In the genomic region with DNA sequence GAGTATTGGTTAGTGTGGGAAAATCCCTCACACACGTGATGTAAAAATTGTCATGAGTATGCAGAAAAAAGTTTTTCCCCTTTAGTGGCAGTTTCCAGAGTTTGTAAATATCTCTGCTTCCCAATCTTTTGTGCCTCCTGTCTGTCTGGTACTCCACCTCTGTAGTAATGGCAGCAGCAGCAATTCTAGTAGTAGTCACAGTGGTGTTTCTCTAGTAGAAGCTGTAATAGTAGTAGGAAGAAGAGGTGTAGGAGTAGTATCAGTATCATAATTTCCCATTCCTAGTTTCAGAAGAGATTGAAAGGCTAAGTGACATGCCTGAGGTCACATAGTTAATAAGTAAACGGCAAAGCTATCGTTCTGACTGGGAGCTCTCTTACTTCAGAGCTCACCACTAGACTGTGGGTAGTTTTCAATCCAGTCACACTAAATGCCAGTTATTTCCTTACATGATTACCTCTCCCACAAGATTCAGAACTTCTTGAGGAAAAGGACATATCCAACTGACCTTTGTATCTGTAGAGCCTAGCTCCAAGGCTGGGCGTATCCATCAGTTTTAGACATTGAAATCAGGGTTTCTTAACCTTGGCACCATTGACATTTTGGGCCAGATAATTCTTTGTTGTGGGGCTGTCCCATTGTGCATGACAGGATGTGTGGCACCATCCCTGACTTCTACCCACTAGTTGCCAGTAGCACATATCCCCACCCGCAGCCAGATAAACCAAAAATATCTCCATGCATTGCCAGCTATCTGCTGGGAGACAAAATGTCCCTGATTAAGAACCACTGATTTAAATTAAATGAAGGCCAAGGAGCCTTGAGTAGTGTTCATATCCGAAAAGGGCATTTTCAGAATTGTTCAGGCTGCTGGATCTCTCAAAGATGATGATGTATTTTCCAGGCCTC, we compare ENCODE assay signal across 9 cellular contexts.
DNase-seq lines count a peak whose midpoint lies in the region; ATAC-seq and TF ChIP-seq lines count a peak whose summit lies in the region.
"Had no signal": no experiment of that assay in that cellular context is flagged by ENCODE, and none has a peak within 500 bp of the region (broad histone marks: within the 10 kb centered on the region; RNA-seq: fewer than 3 reads in every experiment).

No MANE protein-coding gene starts in this region.

- ATAC-seq in HG02981 (IDR thresholded peaks at IDR 0.05; ENCODE audit: unreplicated experiment) = peak; percentile 96
- ATAC-seq in T-helper 17 cell = no peak

- H3K27ac Mint-ChIP-seq in activated naive CD8-positive, alpha-beta T cell treated with anti-CD3 and anti-CD28 coated beads for 36 hours = peak overlapping the region; percentile 88
- H3K27ac Mint-ChIP-seq in T-helper 17 cell = no peak overlapping the region

- H3K4me1 Mint-ChIP-seq in activated naive CD8-positive, alpha-beta T cell treated with anti-CD3 and anti-CD28 coated beads for 36 hours = peaks cover 16% of the 10 kb centered on the region
- H3K4me1 Mint-ChIP-seq in T-helper 17 cell = no peaks in the 10 kb centered on the region

- peak; percentile 6 for DNase-seq in activated T-cell treated with anti-CD3 and anti-CD28 coated beads for 48 hours (ENCODE audit: low read depth)
- no peak for DNase-seq in activated T-cell treated with anti-CD3 and anti-CD28 coated beads for 4 hours
- no peak for DNase-seq in activated naive CD8-positive, alpha-beta T cell treated with anti-CD3 and anti-CD28 coated beads for 36 hours
- no peak for DNase-seq in tibial artery
- no peak for DNase-seq in activated gamma-delta T cell (lab: John Stamatoyannopoulos, UW)
- DNase-seq in T-helper 17 cell = no peak
- DNase-seq in MG63 = no peak
- DNase-seq: AML-193 had no signal

- H3K27me3 Mint-ChIP-seq in activated naive CD8-positive, alpha-beta T cell treated with anti-CD3 and anti-CD28 coated beads for 36 hours = no peaks in the 10 kb centered on the region
- no peaks in the 10 kb centered on the region for H3K27me3 Mint-ChIP-seq in T-helper 17 cell

- intact Hi-C loops in tibial artery (cut with DNase I; ENCODE audit: low total_unique reads) = no loop called here

- H3K36me3 ChIP-seq in tibial artery = no peaks in the 10 kb centered on the region
- H3K36me3 ChIP-seq in MG63 = no peaks in the 10 kb centered on the region

- H3K9me3 Mint-ChIP-seq in activated naive CD8-positive, alpha-beta T cell treated with anti-CD3 and anti-CD28 coated beads for 36 hours = no peaks in the 10 kb centered on the region

- H3K9me3 ChIP-seq in tibial artery (no peaks in the 10 kb centered on the region), T-helper 17 cell (ENCODE audit: control insufficient read depth, low read length, poor library complexity, severe bottlenecking) (no peaks in the 10 kb centered on the region), MG63 (no peaks in the 10 kb centered on the region)

- H3K4me3 ChIP-seq in tibial artery (no peak overlapping the region), MG63 (no peak overlapping the region)

- peaks cover 0 to 32% (median 21%) of the 10 kb centered on the region in 4 donors for H3K4me1 ChIP-seq in tibial artery

- H3K27me3 ChIP-seq in tibial artery = no peaks in the 10 kb centered on the region
- H3K27me3 ChIP-seq in MG63 = no peaks in the 10 kb centered on the region

- TF ChIP-seq CTCF in tibial artery (IDR thresholded peaks at IDR 0.05) = no peak

- H3K27ac ChIP-seq in tibial artery = peak overlapping the region; percentile 56 to 62

- no peak overlapping the region for H3K4me3 Mint-ChIP-seq in activated naive CD8-positive, alpha-beta T cell treated with anti-CD3 and anti-CD28 coated beads for 36 hours
- H3K4me3 Mint-ChIP-seq in T-helper 17 cell = no peak overlapping the region

- peaks cover 2% of the 10 kb centered on the region for H3K36me3 Mint-ChIP-seq in activated naive CD8-positive, alpha-beta T cell treated with anti-CD3 and anti-CD28 coated beads for 36 hours
- H3K36me3 Mint-ChIP-seq in T-helper 17 cell (ENCODE audit: low read depth) = no peaks in the 10 kb centered on the region
